In the genomic region with DNA sequence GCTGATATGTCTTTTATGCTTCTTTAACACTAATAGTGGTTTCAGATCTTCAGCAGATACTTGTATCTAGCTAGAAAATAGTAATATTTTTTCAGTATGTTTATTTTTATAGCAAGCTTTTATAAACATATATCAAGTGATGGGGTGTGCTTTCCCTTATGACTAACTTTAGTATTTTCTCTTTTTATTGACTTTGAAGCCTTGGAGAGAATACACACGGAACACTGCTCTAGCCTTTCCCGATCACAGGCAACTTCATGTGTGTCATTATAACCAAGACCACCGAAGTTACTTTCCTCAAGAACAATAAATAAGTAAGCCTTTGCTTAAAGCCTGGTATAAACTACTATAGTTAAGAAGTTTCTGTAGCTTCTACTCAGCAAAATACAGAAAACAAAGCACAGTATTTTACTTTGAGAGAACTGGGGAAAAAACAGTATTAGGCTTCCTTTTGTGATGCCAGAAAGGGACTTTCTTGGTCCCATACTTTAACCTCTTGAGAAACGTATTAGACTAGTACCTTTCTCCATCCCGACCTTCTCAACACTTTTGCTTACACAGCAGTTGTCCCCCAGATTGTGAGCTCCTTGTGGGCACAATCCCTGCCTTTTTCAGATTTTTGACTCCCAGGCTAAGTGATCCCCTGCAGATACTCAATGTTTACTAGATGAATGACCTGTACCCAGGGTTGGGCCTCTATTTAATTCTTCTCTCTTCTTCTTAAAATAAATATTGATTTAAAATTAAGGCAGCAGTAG, we compare ENCODE assay signal across 12 cellular contexts. TPM values are rescaled to one million over a fixed set of nuclear protein-coding genes. Genes with fewer than 3 reads are reported as not detected.
A peak's percentile ranks its signal among the peaks of the same experiment; 100 is the strongest.
DNase-seq lines count a peak whose midpoint lies in the region; ATAC-seq, FAIRE-seq and TF ChIP-seq lines count a peak whose summit lies in the region.
"Had no signal": no experiment of that assay in that cellular context is flagged by ENCODE, and none has a peak within 500 bp of the region (broad histone marks: within the 10 kb centered on the region; RNA-seq: fewer than 3 reads in every experiment).

No MANE protein-coding gene starts in this region.

- H3K4me2 ChIP-seq in DND-41 (ENCODE audit: insufficient read depth, low read length) (peak overlapping the region; percentile 83), OCI-LY1 (ENCODE audit: low read length) (peak overlapping the region; percentile 10; the same call in 1 of the 2 replicates), endothelial cell of umbilical vein (ENCODE audit: insufficient read depth, low read length) (peak overlapping the region; percentile 95)

- CTCF ChIA-PET in endothelial cell of umbilical vein (lab: Charles Lee): interaction anchor here (1.2 to 3.4 kb wide), 4 partner anchors 10 to 149 kb away, joined by 3 to 15 read pairs (median 8); no protein-coding TSS in a partner anchor

- H3K4me1 ChIP-seq in DND-41 (ENCODE audit: insufficient read depth, low read length) (peaks cover 39% of the 10 kb centered on the region), OCI-LY1 (ENCODE audit: insufficient read depth, low read length, severe bottlenecking) (peaks cover 46% of the 10 kb centered on the region), endothelial cell of umbilical vein (ENCODE audit: control insufficient read depth, extremely low read depth, insufficient read depth, low read length) (peaks cover 67% of the 10 kb centered on the region), rectal smooth muscle tissue (ENCODE audit: control insufficient read depth, insufficient read depth, low read length) (peaks cover 47% of the 10 kb centered on the region)

- intact Hi-C loops in endothelial cell of umbilical vein (cut with micrococcal nuclease): loop anchor here (10.0 kb wide), 1 partner anchor 604 kb away; no protein-coding TSS in a partner anchor

- H3K9me3 ChIP-seq in DND-41 (ENCODE audit: insufficient read depth, low read length, severe bottlenecking): no peaks in the 10 kb centered on the region
- no peaks in the 10 kb centered on the region for H3K9me3 ChIP-seq in OCI-LY1 (ENCODE audit: low read length)
- H3K9me3 ChIP-seq in endothelial cell of umbilical vein (replicated peaks; ENCODE audit: control insufficient read depth, insufficient read depth, low read length): no peaks in the 10 kb centered on the region
- H3K9me3 ChIP-seq: upper lobe of left lung had no signal

- peaks cover 38% of the 10 kb centered on the region for H3K36me3 ChIP-seq in DND-41 (ENCODE audit: insufficient read depth, low read length)
- peaks cover 60% of the 10 kb centered on the region for H3K36me3 ChIP-seq in OCI-LY1 (ENCODE audit: insufficient read depth, low read length)
- H3K36me3 ChIP-seq in endothelial cell of umbilical vein (ENCODE audit: control insufficient read depth in 2 of 2, extremely low read depth in 1 of 2, insufficient read depth in 2 of 2, low read length in 2 of 2): peaks cover 0 to 4% of the 10 kb centered on the region in 2 experiments
- no peaks in the 10 kb centered on the region for H3K36me3 ChIP-seq in rectal smooth muscle tissue (ENCODE audit: control insufficient read depth, insufficient read depth, low read length)
- H3K36me3 ChIP-seq: upper lobe of left lung had no signal

- no TSS peak for BruUV-seq in endothelial cell of umbilical vein (replicated peaks; lab: Mats Ljungman, UMichigan)

- no peak for TF ChIP-seq POLR2A in endothelial cell of umbilical vein (IDR thresholded peaks at IDR 0.05; ENCODE audit: low read depth, low read length)

- DNase-seq in DND-41 (no peak), endothelial cell of umbilical vein (ENCODE audit: low read depth, low spot score) (peak; percentile 64), germinal center (ENCODE audit: low spot score) (no peak), NCI-H1105 (lab: John Stamatoyannopoulos, UW) (no peak)
- DNase-seq: DMS 273 treated with DMSO at 0.1 percent for 48 hours, foreskin keratinocyte, NCI-H1694 treated with DMSO at 0.1 percent for 48 hours, T1000, upper lobe of left lung had no signal

- H4K20me1 ChIP-seq in DND-41 (ENCODE audit: insufficient read depth, low read length): peaks cover 9% of the 10 kb centered on the region; the same call in 1 of the 2 replicates
- H4K20me1 ChIP-seq in OCI-LY1 (ENCODE audit: insufficient read depth, low read length): no peaks in the 10 kb centered on the region
- no peaks in the 10 kb centered on the region for H4K20me1 ChIP-seq in endothelial cell of umbilical vein (replicated peaks; ENCODE audit: control insufficient read depth, extremely low read depth, insufficient read depth, low read length)

- H3F3A ChIP-seq in OCI-LY1 (ENCODE audit: insufficient read depth, low read length): no peaks in the 10 kb centered on the region

- no peak for TF ChIP-seq CTCF in DND-41 (IDR thresholded peaks at IDR 0.05; ENCODE audit: borderline replicate concordance, extremely low read depth, low read length, poor library complexity, severe bottlenecking)
- TF ChIP-seq CTCF in OCI-LY1 (IDR thresholded peaks at IDR 0.05; ENCODE audit: low read length): no peak
- no peak for TF ChIP-seq CTCF in endothelial cell of umbilical vein (IDR thresholded peaks at IDR 0.05; ENCODE audit: extremely low read depth in 1 of 2, insufficient read depth in 1 of 2, low read depth in 1 of 2, low read length in 2 of 2)

- no peak overlapping the region for H3K9ac ChIP-seq in DND-41 (ENCODE audit: low read depth, low read length)
- no peak overlapping the region for H3K9ac ChIP-seq in OCI-LY1 (ENCODE audit: low read length)
- peak overlapping the region; percentile 95 for H3K9ac ChIP-seq in endothelial cell of umbilical vein (replicated peaks; ENCODE audit: extremely low read depth, insufficient read depth, low read length)
- no peak overlapping the region for H3K9ac ChIP-seq in rectal smooth muscle tissue (ENCODE audit: low read length)

- no peak for FAIRE-seq in endothelial cell of umbilical vein (lab: Jason Lieb, UNC)

- H3K27ac ChIP-seq in DND-41 (ENCODE audit: low read length): no peak overlapping the region
- H3K27ac ChIP-seq in OCI-LY1 (ENCODE audit: low read depth, low read length, poor library complexity, severe bottlenecking): no peak overlapping the region
- H3K27ac ChIP-seq in endothelial cell of umbilical vein (ENCODE audit: insufficient read depth, low read depth, low read length): peak overlapping the region; percentile 63
- peak overlapping the region; percentile 61 for H3K27ac ChIP-seq in rectal smooth muscle tissue (ENCODE audit: low read depth, low read length)
- H3K27ac ChIP-seq: foreskin keratinocyte had no signal

- POLR2A ChIA-PET in endothelial cell of umbilical vein (lab: Charles Lee): no interaction called here

- dilution Hi-C loops in endothelial cell of umbilical vein (cut with MboI; ENCODE audit: extremely low pct_ligation_motif_present, low sequenced_read_pairs): no loop called here

- ATAC-seq in DND-41 (ENCODE audit: insufficient read depth, low read depth) (no peak), HG03460 (IDR thresholded peaks at IDR 0.05; ENCODE audit: unreplicated experiment) (no peak)
- ATAC-seq: foreskin keratinocyte had no signal

- H3K79me2 ChIP-seq in DND-41 (ENCODE audit: insufficient read depth, low read length) (peaks cover 80% of the 10 kb centered on the region), OCI-LY1 (ENCODE audit: insufficient read depth, low read length) (peaks cover 78% of the 10 kb centered on the region), endothelial cell of umbilical vein (ENCODE audit: control insufficient read depth, insufficient read depth, low read length) (peaks cover 80% of the 10 kb centered on the region)

- no peaks in the 10 kb centered on the region for H3K9me2 ChIP-seq in OCI-LY1 (ENCODE audit: low read depth, low read length)

- H2AFZ ChIP-seq in DND-41 (ENCODE audit: low read depth, low read length): no peak overlapping the region
- H2AFZ ChIP-seq in OCI-LY1 (ENCODE audit: low read length): no peak overlapping the region
- no peak overlapping the region for H2AFZ ChIP-seq in endothelial cell of umbilical vein (ENCODE audit: low read depth, low read length)

- H3K4me3 ChIP-seq in DND-41 (ENCODE audit: low read depth in 1 of 2, low read length in 2 of 2) (no peak overlapping the region; a peak in 2 of 4 replicates), OCI-LY1 (ENCODE audit: low read depth, low read length, poor library complexity, severe bottlenecking) (no peak overlapping the region), endothelial cell of umbilical vein (replicated peaks in 1 of 3; ENCODE audit: insufficient read depth in 1 of 3, low read depth in 1 of 3, low read length in 3 of 3) (peak overlapping the region; percentile 10 to 92 (median 27)), rectal smooth muscle tissue (ENCODE audit: low read length) (no peak overlapping the region)
- H3K4me3 ChIP-seq: upper lobe of left lung had no signal

- no peaks in the 10 kb centered on the region for H3K27me3 ChIP-seq in DND-41 (ENCODE audit: insufficient read depth, low read length, poor library complexity)
- H3K27me3 ChIP-seq in OCI-LY1 (ENCODE audit: insufficient read depth, low read length): no peaks in the 10 kb centered on the region
- H3K27me3 ChIP-seq in endothelial cell of umbilical vein (ENCODE audit: control insufficient read depth in 2 of 2, insufficient read depth in 2 of 2, low read length in 2 of 2): no peaks in the 10 kb centered on the region
- no peaks in the 10 kb centered on the region for H3K27me3 ChIP-seq in rectal smooth muscle tissue (ENCODE audit: control insufficient read depth, insufficient read depth, low read length)
- H3K27me3 ChIP-seq: foreskin keratinocyte, upper lobe of left lung had no signal

- no peaks in the 10 kb centered on the region for H3K9me1 ChIP-seq in endothelial cell of umbilical vein (replicated peaks; ENCODE audit: control insufficient read depth, extremely low read depth, insufficient read depth, low read length)

RNA-seq across cellular contexts. Expression of gene ADSS2, which starts 3.3 kb away (rescaled TPM):
- total RNA-seq in endothelial cell of umbilical vein: 82.8 and 90.6 TPM in 2 replicates
- polyA plus RNA-seq in endothelial cell of umbilical vein: 24.9 and 35.5 TPM in 2 replicates
- 47.5 and 49.3 TPM in 2 replicates for polyA plus RNA-seq in endothelial cell of umbilical vein (2011; cell fraction: cytosol; rRNA removed)
- polyA plus RNA-seq in endothelial cell of umbilical vein (2011; cell fraction: nucleus; rRNA removed): 52.7 and 75.7 TPM in 2 replicates
- polyA plus RNA-seq in endothelial cell of umbilical vein (2012): 81.7 and 91.2 TPM in 2 replicates
- polyA minus RNA-seq in endothelial cell of umbilical vein: 30.1 and 32.2 TPM in 2 replicates
- 26.4 TPM for polyA minus RNA-seq in endothelial cell of umbilical vein (2011; cell fraction: cytosol; rRNA and poly(A)+ RNA removed)
- 54.7 and 75.4 TPM in 2 replicates for polyA minus RNA-seq in endothelial cell of umbilical vein (2011; cell fraction: nucleus; rRNA and poly(A)+ RNA removed)

RNA-seq across cellular contexts. Expression of gene CATSPERE, which starts 12.6 kb away (rescaled TPM):
- 0.72 and 1.9 TPM in 2 replicates for total RNA-seq in endothelial cell of umbilical vein
- 0.41 and 0.61 TPM in 2 replicates for polyA plus RNA-seq in endothelial cell of umbilical vein
- 0.27 and 0.30 TPM in 2 replicates for polyA plus RNA-seq in endothelial cell of umbilical vein (2011; cell fraction: cytosol; rRNA removed)
- 5.3 and 7.0 TPM in 2 replicates for polyA plus RNA-seq in endothelial cell of umbilical vein (2011; cell fraction: nucleus; rRNA removed)
- 0.30 and 0.58 TPM in 2 replicates for polyA plus RNA-seq in endothelial cell of umbilical vein (2012)
- 3.6 and 3.8 TPM in 2 replicates for polyA minus RNA-seq in endothelial cell of umbilical vein
- 0.31 TPM for polyA minus RNA-seq in endothelial cell of umbilical vein (2011; cell fraction: cytosol; rRNA and poly(A)+ RNA removed)
- 6.0 and 9.2 TPM in 2 replicates for polyA minus RNA-seq in endothelial cell of umbilical vein (2011; cell fraction: nucleus; rRNA and poly(A)+ RNA removed)

Comparison
In these comparisons a context has a peak if more than half of its experiments do, and no peak if none do; other contexts are left out.
1. H3K27ac ChIP-seq: peak in endothelial cell of umbilical vein (single experiment) and rectal smooth muscle tissue (single experiment); none in DND-41 (single experiment) and OCI-LY1 (single experiment).
2. H3K4me2 ChIP-seq: peak in every context shown above with its lines; median percentile 95 in endothelial cell of umbilical vein; 83 in DND-41; 10 in OCI-LY1.
3. H3K4me3 ChIP-seq: peak in endothelial cell of umbilical vein (3 of 3); none in DND-41 (0 of 2), OCI-LY1 (single experiment) and rectal smooth muscle tissue (single experiment).